In genomic region chr16:46972971-46973456, GRCh38 we compare ENCODE assay signal across 8 cellular contexts.
DNase-seq lines count a peak whose midpoint lies in the region; ATAC-seq and TF ChIP-seq lines count a peak whose summit lies in the region.

No MANE protein-coding gene starts in this region.

- H3K27me3 Mint-ChIP-seq in memory B cell = no peaks in the 10 kb centered on the region

- no peaks in the 10 kb centered on the region for H3K27me3 ChIP-seq in duodenal mucosa (ENCODE audit: control insufficient read depth in 1 of 2, insufficient read depth in 2 of 2, low read length in 2 of 2)

- peak overlapping the region; percentile 94 for H3K4me3 Mint-ChIP-seq in memory B cell

- H3K36me3 Mint-ChIP-seq in memory B cell = peaks cover 8% of the 10 kb centered on the region

- TF ChIP-seq CTCF in C4-2B (conservative IDR thresholded peaks at IDR 0.05) = no peak

- H3K27ac ChIP-seq in C4-2B = peak overlapping the region; percentile 94
- H3K27ac ChIP-seq in duodenal mucosa (ENCODE audit: low read depth, low read length) = peak overlapping the region; percentile 94

- ATAC-seq in GM19463 (IDR thresholded peaks at IDR 0.05; ENCODE audit: unreplicated experiment) (peak; percentile 41), HG03521 (IDR thresholded peaks at IDR 0.05; ENCODE audit: unreplicated experiment) (peak; percentile 33), memory B cell (ENCODE audit: low read depth) (peak; percentile 18)

- DNase-seq in activated CD4-positive, CD25-positive, alpha-beta regulatory T cell treated with anti-CD3 and anti-CD28 coated beads, Interleukin-2, amount 50 U/mL, for 72 hours = peak; percentile 64
- DNase-seq in memory B cell (ENCODE audit: low spot score in 2 of 2) = peak in 1 of 2 donors; percentile 19
- DNase-seq in stimulated activated naive CD4-positive, alpha-beta T cell (lab: John Stamatoyannopoulos, UW) = peak; percentile 25 to 66 (median 44)
- no peak for DNase-seq in midbrain (lab: John Stamatoyannopoulos, UW)

- peaks cover 30% of the 10 kb centered on the region for H3K4me1 Mint-ChIP-seq in memory B cell

- no peaks in the 10 kb centered on the region for H3K9me3 ChIP-seq in duodenal mucosa (ENCODE audit: control insufficient read depth in 1 of 2, low read length in 2 of 2)

- peak overlapping the region; percentile 69 to 73 for H3K4me3 ChIP-seq in duodenal mucosa (ENCODE audit: low read depth in 1 of 2, low read length in 2 of 2)

- H3K36me3 ChIP-seq in duodenal mucosa (ENCODE audit: control insufficient read depth in 1 of 2, insufficient read depth in 2 of 2, low read length in 2 of 2) = peaks cover 9 to 27% of the 10 kb centered on the region in 2 donors

- peaks cover 20 to 28% of the 10 kb centered on the region in 2 donors for H3K4me1 ChIP-seq in duodenal mucosa (ENCODE audit: control insufficient read depth in 1 of 2, insufficient read depth in 2 of 2, low read length in 2 of 2)

- no peaks in the 10 kb centered on the region for H3K9me3 Mint-ChIP-seq in memory B cell

- peak overlapping the region; percentile 98 for H3K27ac Mint-ChIP-seq in memory B cell

- peak overlapping the region; percentile 33 to 62 for H3K9ac ChIP-seq in duodenal mucosa (ENCODE audit: low read depth in 1 of 2, low read length in 2 of 2)
